In genomic region chr22:30398685-30399680, GRCh38 we compare ENCODE assay signal across 9 cellular contexts. TPM values are rescaled to one million over a fixed set of nuclear protein-coding genes. Genes with fewer than 3 reads are reported as not detected.
DNase-seq lines count a peak whose midpoint lies in the region; ATAC-seq and TF ChIP-seq lines count a peak whose summit lies in the region.
"Had no signal": no experiment of that assay in that cellular context is flagged by ENCODE, and none has a peak within 500 bp of the region (broad histone marks: within the 10 kb centered on the region; RNA-seq: fewer than 3 reads in every experiment).

No MANE protein-coding gene starts in this region.

- no peaks in the 10 kb centered on the region for H3K9me3 ChIP-seq in RWPE2 (ENCODE audit: severe bottlenecking)
- H3K9me3 ChIP-seq in osteoblast (ENCODE audit: low read depth, low read length) = no peaks in the 10 kb centered on the region
- no peaks in the 10 kb centered on the region for H3K9me3 ChIP-seq in WERI-Rb-1 (ENCODE audit: severe bottlenecking)

- H3K4me1 ChIP-seq in RWPE2 (ENCODE audit: insufficient read depth, poor library complexity, severe bottlenecking) = peaks cover 11% of the 10 kb centered on the region
- peaks cover 30% of the 10 kb centered on the region for H3K4me1 ChIP-seq in osteoblast (ENCODE audit: insufficient read depth, low read length)

- H3K27ac ChIP-seq in RWPE2 (ENCODE audit: poor library complexity, severe bottlenecking) (peak overlapping the region; percentile 73), coronary artery (peak overlapping the region in 1 of 2 donors; percentile 81), osteoblast (ENCODE audit: low read depth, low read length) (peak overlapping the region; percentile 61), WERI-Rb-1 (no peak overlapping the region)

- peaks cover 46% of the 10 kb centered on the region for H3K36me3 ChIP-seq in RWPE2 (ENCODE audit: low read depth)
- peaks cover 14% of the 10 kb centered on the region for H3K36me3 ChIP-seq in osteoblast (ENCODE audit: insufficient read depth, low read length)
- H3K36me3 ChIP-seq in WERI-Rb-1 = peaks cover 7% of the 10 kb centered on the region; the same call in 1 of the 2 replicates

- ATAC-seq in RWPE2 (ENCODE audit: low read depth) = no peak
- no peak for ATAC-seq in HG03432 (IDR thresholded peaks at IDR 0.05; ENCODE audit: unreplicated experiment)
- no peak for ATAC-seq in HG03460 (IDR thresholded peaks at IDR 0.05; ENCODE audit: unreplicated experiment)

- TF ChIP-seq CTCF in RWPE2 (IDR thresholded peaks at IDR 0.05; ENCODE audit: poor library complexity, severe bottlenecking) = no peak
- TF ChIP-seq CTCF in coronary artery (IDR thresholded peaks at IDR 0.05) = no peak
- no peak for TF ChIP-seq CTCF in osteoblast (IDR thresholded peaks at IDR 0.05; ENCODE audit: extremely low read depth, low read depth, low read length)
- no peak for TF ChIP-seq CTCF in WERI-Rb-1 (IDR thresholded peaks at IDR 0.05; ENCODE audit: low read depth, low read length)

- DNase-seq in Daoy (ENCODE audit: low read depth) (peak; percentile 35), RWPE2 (ENCODE audit: low spot score) (no peak), coronary artery (ENCODE audit: low spot score) (no peak), osteoblast (ENCODE audit: insufficient read length, low spot score, missing footprints) (peak; percentile 74), NCI-H446 treated with DMSO at 0.1 percent for 48 hours (lab: John Stamatoyannopoulos, UW) (no peak), WERI-Rb-1 (no peak)
- DNase-seq: NCI-H526 had no signal

- H3K4me3 ChIP-seq in RWPE2 (ENCODE audit: severe bottlenecking) = peak overlapping the region; percentile 69
- peak overlapping the region; percentile 85 for H3K4me3 ChIP-seq in coronary artery
- H3K4me3 ChIP-seq in osteoblast (ENCODE audit: insufficient read depth, low read length) = peak overlapping the region; percentile 89
- no peak overlapping the region for H3K4me3 ChIP-seq in WERI-Rb-1 (ENCODE audit: low read depth, low read length)

- H2AFZ ChIP-seq in osteoblast (ENCODE audit: low read length) = no peak overlapping the region

- peaks cover 57% of the 10 kb centered on the region for H3K79me2 ChIP-seq in osteoblast (ENCODE audit: insufficient read depth, low read length)

- peaks cover 34% of the 10 kb centered on the region for H4K20me1 ChIP-seq in osteoblast (ENCODE audit: insufficient read depth, low read length)

- no peaks in the 10 kb centered on the region for H3K27me3 ChIP-seq in RWPE2 (ENCODE audit: insufficient read depth, poor library complexity, severe bottlenecking)
- H3K27me3 ChIP-seq in osteoblast (ENCODE audit: insufficient read depth, low read length) = no peaks in the 10 kb centered on the region
- H3K27me3 ChIP-seq in WERI-Rb-1 (ENCODE audit: insufficient read depth, low read depth, severe bottlenecking) = no peaks in the 10 kb centered on the region

- peak overlapping the region; percentile 99 for H3K4me2 ChIP-seq in osteoblast (ENCODE audit: insufficient read depth, low read length)

RNA-seq across cellular contexts. Expression of gene SEC14L2, which starts 2.2 kb away (rescaled TPM):
- 9.5 and 12.7 TPM in 2 replicates for total RNA-seq in Daoy (2014; rRNA removed; shearing (Covaris generic))
- 16.6 and 19.2 TPM in 2 replicates for total RNA-seq in osteoblast

RNA-seq across cellular contexts. Expression of gene RNF215, which starts 11.8 kb away (rescaled TPM):
- total RNA-seq in Daoy (2014; rRNA removed; shearing (Covaris generic)) = 9.8 and 19.2 TPM in 2 replicates
- 20.6 and 23.6 TPM in 2 replicates for total RNA-seq in osteoblast

RNA-seq across cellular contexts. Expression of gene MTFP1, which starts 26.6 kb away (rescaled TPM):
- 57.8 and 84.1 TPM in 2 replicates for total RNA-seq in Daoy (2014; rRNA removed; shearing (Covaris generic))
- 5.3 and 6.9 TPM in 2 replicates for total RNA-seq in osteoblast

RNA-seq across cellular contexts. Expression of gene CCDC157, which starts 42.2 kb away (rescaled TPM):
- 1.5 and 2.7 TPM in 2 replicates for total RNA-seq in Daoy (2014; rRNA removed; shearing (Covaris generic))
- 2.9 TPM in 2 replicates for total RNA-seq in osteoblast

RNA-seq across cellular contexts. Expression of gene SF3A1, which starts 42.3 kb away (rescaled TPM):
- 29.4 and 66.6 TPM in 2 replicates for total RNA-seq in Daoy (2014; rRNA removed; shearing (Covaris generic))
- total RNA-seq in osteoblast = 21.7 and 30.6 TPM in 2 replicates

Comparison
In these comparisons a context has a peak if more than half of its experiments do, and no peak if none do; other contexts are left out.
1. DNase-seq: peak in Daoy (single experiment) and osteoblast (single experiment); none in RWPE2 (single experiment), coronary artery (single experiment), NCI-H446 treated with DMSO at 0.1 percent for 48 hours (single experiment) and WERI-Rb-1 (single experiment).